In genomic region chr1:116226017-116226416, GRCh38 we compare ENCODE assay signal across 27 cellular contexts.
DNase-seq lines count a peak whose midpoint lies in the region; ATAC-seq, FAIRE-seq and TF ChIP-seq lines count a peak whose summit lies in the region.
"Had no signal": no experiment of that assay in that cellular context is flagged by ENCODE, and none has a peak within 500 bp of the region (broad histone marks: within the 10 kb centered on the region; RNA-seq: fewer than 3 reads in every experiment).

No MANE protein-coding gene starts in this region.

- 81% methylated on average over 1 of the region's 1 CpG for WGBS in HepG2 (ENCODE audit: low lambda C conversion rate)

- POLR2A ChIA-PET in activated B cell treated with CpG ODN at 0.5 μM for 24 hours (lab: Charles Lee) = no interaction called here
- POLR2A ChIA-PET in HepG2 (lab: Yijun Ruan, JAX) = no interaction called here

- no peak for TF ChIP-seq RAD21 in HepG2 (CRISPR knock-in tag; IDR thresholded peaks at IDR 0.05)

- TF ChIP-seq CTCF in activated B cell treated with CpG ODN at 0.5 μM for 24 hours (IDR thresholded peaks at IDR 0.05) (no peak), HepG2 (CRISPR knock-in tag; IDR thresholded peaks at IDR 0.05) (no peak)

- no peak overlapping the region for H3K27ac ChIP-seq in BLaER1 treated with 17β-estradiol and CSF1 and Interleukin-3, amounts not matched to agents 10 nM and 100 nM
- H3K27ac ChIP-seq in HepG2 (ENCODE audit: extremely low read length, insufficient read depth, low read length) = no peak overlapping the region
- H3K27ac ChIP-seq: adrenal gland, heart right ventricle, RWPE1, spleen, thoracic aorta had no signal

- no peak for FAIRE-seq in HepG2 (lab: Jason Lieb, UNC)
- FAIRE-seq: H1 had no signal

- peaks cover 45% of the 10 kb centered on the region for H3K4me1 Mint-ChIP-seq in activated B cell treated with CpG ODN at 0.5 μM for 24 hours

- H3K27me3 Mint-ChIP-seq in activated B cell treated with CpG ODN at 0.5 μM for 24 hours = peaks cover 2% of the 10 kb centered on the region
- H3K27me3 Mint-ChIP-seq: naive thymus-derived CD8-positive, alpha-beta T cell had no signal

- no peaks in the 10 kb centered on the region for H4K20me1 ChIP-seq in BLaER1 treated with 17β-estradiol and CSF1 and Interleukin-3, amounts not matched to agents 10 nM and 100 nM
- no peaks in the 10 kb centered on the region for H4K20me1 ChIP-seq in HepG2 (ENCODE audit: insufficient read depth, low read length)

- BruUV-seq in HepG2 (replicated peaks; lab: Mats Ljungman, UMichigan) = no TSS peak

- H3K36me3 Mint-ChIP-seq in activated B cell treated with CpG ODN at 0.5 μM for 24 hours (ENCODE audit: low read depth) = no peaks in the 10 kb centered on the region
- H3K36me3 Mint-ChIP-seq: brain; naive thymus-derived CD8-positive, alpha-beta T cell had no signal

- TF ChIP-seq POLR2A in HepG2 (IDR thresholded peaks at IDR 0.05; ENCODE audit: insufficient read depth in 1 of 2, low read depth in 2 of 2, low read length in 2 of 2) = no peak

- no peak overlapping the region for H3K4me3 ChIP-seq in BLaER1 treated with 17β-estradiol and CSF1 and Interleukin-3, amounts not matched to agents 10 nM and 100 nM
- H3K4me3 ChIP-seq in HepG2 (replicated peaks in 1 of 3; ENCODE audit: insufficient read depth in 1 of 3, low read depth in 2 of 3, low read length in 3 of 3) = no peak overlapping the region
- H3K4me3 ChIP-seq: adrenal gland, heart right ventricle, spleen, thoracic aorta had no signal

- in situ Hi-C loops in HepG2 (cut with HindIII; ENCODE audit: extremely low pct_ligation_motif_present, low pct_unique_long_range_greater_than_20kb) = no loop called here

- CTCF ChIA-PET in activated B cell treated with CpG ODN at 0.5 μM for 24 hours (lab: Charles Lee) (no interaction called here), HepG2 (lab: Yijun Ruan, JAX; ENCODE audit: low intra/inter-chr PET ratio, low total read pairs) (no interaction called here)

- no peaks in the 10 kb centered on the region for H3K27me3 ChIP-seq in BLaER1 treated with 17β-estradiol and CSF1 and Interleukin-3, amounts not matched to agents 10 nM and 100 nM
- H3K27me3 ChIP-seq in HepG2 (ENCODE audit: control insufficient read depth in 1 of 2, insufficient read depth in 2 of 2, low read length in 2 of 2) = peaks cover 0 to 3% of the 10 kb centered on the region in 2 experiments; a peak in 1 of 5 replicates
- H3K27me3 ChIP-seq: adrenal gland, heart right ventricle, spleen had no signal

- DNase-seq in activated B cell treated with CpG ODN at 0.5 μM for 24 hours (no peak), GM19240 (ENCODE audit: insufficient read length, low spot score) (no peak), HepG2 (ENCODE audit: low spot score) (no peak), HuH-7.5 (ENCODE audit: low spot score) (no peak), SW 1271 (lab: John Stamatoyannopoulos, UW) (no peak)
- DNase-seq: activated CD4-positive, alpha-beta T cell treated with anti-CD3 and anti-CD28 coated beads, Interleukin-2, amount 10 ng/mL, durations not matched to agents 24 days and 14 days; activated naive CD4-positive, alpha-beta T cell treated with Interleukin-2 at 50 U/mL for 16 hours; activated T-cell treated with anti-CD3 and anti-CD28 coated beads, Interleukin-2, amount 50 U/mL, for 72 hours; adrenal gland; C1 segment of cervical spinal cord; effector CD4-positive, alpha-beta T cell; heart right ventricle; naive thymus-derived CD8-positive, alpha-beta T cell; NCI-H1105 treated with DMSO at 0.1 percent for 48 hours; NCI-H748 treated with DMSO at 0.1 percent for 48 hours; SK-N-SH; spleen; stimulated activated CD4-positive, alpha-beta T cell treated with anti-CD3 and anti-CD28 coated beads, Interleukin-2, amount 100 ng/mL, for 48 hours; stimulated activated naive CD4-positive, alpha-beta T cell treated with Interleukin-2 at 50 U/mL for 16 hours had no signal

- H3K4me2 ChIP-seq in BLaER1 treated with 17β-estradiol and CSF1 and Interleukin-3, amounts not matched to agents 10 nM and 100 nM = peak overlapping the region; percentile 1 to 80 (median 63); a peak in 19 of 22 replicates
- no peak overlapping the region for H3K4me2 ChIP-seq in HepG2 (ENCODE audit: low read depth, low read length)
- H3K4me2 ChIP-seq: SK-N-SH had no signal

- no peaks in the 10 kb centered on the region for H3K36me3 ChIP-seq in BLaER1 treated with 17β-estradiol and CSF1 and Interleukin-3, amounts not matched to agents 10 nM and 100 nM
- H3K36me3 ChIP-seq in HepG2 (replicated peaks in 1 of 2; ENCODE audit: control insufficient read depth in 1 of 2, insufficient read depth in 2 of 2, low read length in 2 of 2) = no peaks in the 10 kb centered on the region
- H3K36me3 ChIP-seq: adrenal gland, heart right ventricle, spleen, thoracic aorta had no signal

- intact Hi-C loops in activated B cell treated with CpG ODN at 0.5 μM for 24 hours (cut with micrococcal nuclease) = loop anchor here (2.0 kb wide), 1 partner anchor 147 kb away; the partner anchor contains the start of gene ATP1A1
- intact Hi-C loops in HepG2 (cut with micrococcal nuclease; ENCODE audit: unreplicated experiment) = no loop called here

- peaks cover 14 to 40% (median 28%) of the 10 kb centered on the region in 10 experiments for H3K4me1 ChIP-seq in BLaER1 treated with 17β-estradiol and CSF1 and Interleukin-3, amounts not matched to agents 10 nM and 100 nM
- no peaks in the 10 kb centered on the region for H3K4me1 ChIP-seq in HepG2 (ENCODE audit: insufficient read depth, low read length)
- H3K4me1 ChIP-seq: adrenal gland, heart right ventricle, spleen had no signal

- no peak overlapping the region for H2AFZ ChIP-seq in HepG2 (ENCODE audit: low read length)

- TF ChIP-seq EP300 in HepG2 (IDR thresholded peaks at IDR 0.05; ENCODE audit: low read depth in 2 of 2, low read length in 2 of 2) (no peak), HepG2 (CRISPR knock-in tag; IDR thresholded peaks at IDR 0.05; ENCODE audit: borderline replicate concordance) (no peak)

- peak overlapping the region; percentile 12 for H3K4me3 Mint-ChIP-seq in activated B cell treated with CpG ODN at 0.5 μM for 24 hours
- H3K4me3 Mint-ChIP-seq: activated CD4-positive, alpha-beta T cell treated with anti-CD3 and anti-CD28 coated beads, Interleukin-2, amount 10 ng/mL, durations not matched to agents 24 days and 14 days; activated T-cell treated with anti-CD3 and anti-CD28 coated beads, Interleukin-2, amount 50 U/mL, for 72 hours; brain; naive thymus-derived CD8-positive, alpha-beta T cell; T-helper 2 cell treated with Interferon-gamma antibody and Interleukin-4, amounts not matched to agents 5 μg/mL and 100 μg/mL, for 36 hours had no signal

- no peaks in the 10 kb centered on the region for H3K79me2 ChIP-seq in HepG2 (ENCODE audit: insufficient read depth, low read length)

- ATAC-seq in GM18907 (IDR thresholded peaks at IDR 0.05; ENCODE audit: unreplicated experiment) (peak; percentile 69), HG03457 (IDR thresholded peaks at IDR 0.05; ENCODE audit: unreplicated experiment) (peak; percentile 63), activated B cell treated with CpG ODN at 0.5 μM for 24 hours (ENCODE audit: low read depth) (peak; percentile 92), HepG2 (no peak)
- ATAC-seq: activated T-cell treated with anti-CD3 and anti-CD28 coated beads, Interleukin-2, amount 50 U/mL, for 72 hours; heart right ventricle; naive thymus-derived CD8-positive, alpha-beta T cell had no signal

- no peaks in the 10 kb centered on the region for H3K9me3 ChIP-seq in BLaER1 treated with 17β-estradiol and CSF1 and Interleukin-3, amounts not matched to agents 10 nM and 100 nM (replicated peaks in 1 of 11)
- H3K9me3 ChIP-seq in HepG2 (ENCODE audit: low read length) = no peaks in the 10 kb centered on the region
- H3K9me3 ChIP-seq: adrenal gland, heart right ventricle, SK-N-SH, spleen, thoracic aorta had no signal

- H3K27ac Mint-ChIP-seq in activated B cell treated with CpG ODN at 0.5 μM for 24 hours = no peak overlapping the region
- H3K27ac Mint-ChIP-seq: activated CD4-positive, alpha-beta T cell treated with anti-CD3 and anti-CD28 coated beads, Interleukin-2, amount 10 ng/mL, durations not matched to agents 24 days and 14 days; activated T-cell treated with anti-CD3 and anti-CD28 coated beads, Interleukin-2, amount 50 U/mL, for 72 hours; brain; naive thymus-derived CD8-positive, alpha-beta T cell; T-helper 2 cell treated with Interferon-gamma antibody and Interleukin-4, amounts not matched to agents 5 μg/mL and 100 μg/mL, for 36 hours had no signal

- no peak overlapping the region for H3K9ac ChIP-seq in BLaER1 treated with 17β-estradiol and CSF1 and Interleukin-3, amounts not matched to agents 10 nM and 100 nM
- no peak overlapping the region for H3K9ac ChIP-seq in HepG2 (ENCODE audit: insufficient read depth, low read depth, low read length)
- H3K9ac ChIP-seq: SK-N-SH had no signal

- H3K9me3 Mint-ChIP-seq in activated B cell treated with CpG ODN at 0.5 μM for 24 hours = no peaks in the 10 kb centered on the region
- H3K9me3 Mint-ChIP-seq: activated CD4-positive, alpha-beta T cell treated with anti-CD3 and anti-CD28 coated beads, Interleukin-2, amount 10 ng/mL, durations not matched to agents 24 days and 14 days; activated T-cell treated with anti-CD3 and anti-CD28 coated beads, Interleukin-2, amount 50 U/mL, for 72 hours; brain; naive thymus-derived CD8-positive, alpha-beta T cell; T-helper 2 cell treated with Interferon-gamma antibody and Interleukin-4, amounts not matched to agents 5 μg/mL and 100 μg/mL, for 36 hours had no signal

TF ChIP-seq in HepG2, 621 proteins besides CTCF, POLR2A, EP300 and RAD21 (continues in another document):
- TF ChIP-seq ZNF605 (CRISPR knock-in tag; IDR thresholded peaks at IDR 0.05) (no peak), FOXM1 (CRISPR knock-in tag; IDR thresholded peaks at IDR 0.05) (no peak)
